1 cellular context compared by ENCODE assay signal in the genomic region with DNA sequence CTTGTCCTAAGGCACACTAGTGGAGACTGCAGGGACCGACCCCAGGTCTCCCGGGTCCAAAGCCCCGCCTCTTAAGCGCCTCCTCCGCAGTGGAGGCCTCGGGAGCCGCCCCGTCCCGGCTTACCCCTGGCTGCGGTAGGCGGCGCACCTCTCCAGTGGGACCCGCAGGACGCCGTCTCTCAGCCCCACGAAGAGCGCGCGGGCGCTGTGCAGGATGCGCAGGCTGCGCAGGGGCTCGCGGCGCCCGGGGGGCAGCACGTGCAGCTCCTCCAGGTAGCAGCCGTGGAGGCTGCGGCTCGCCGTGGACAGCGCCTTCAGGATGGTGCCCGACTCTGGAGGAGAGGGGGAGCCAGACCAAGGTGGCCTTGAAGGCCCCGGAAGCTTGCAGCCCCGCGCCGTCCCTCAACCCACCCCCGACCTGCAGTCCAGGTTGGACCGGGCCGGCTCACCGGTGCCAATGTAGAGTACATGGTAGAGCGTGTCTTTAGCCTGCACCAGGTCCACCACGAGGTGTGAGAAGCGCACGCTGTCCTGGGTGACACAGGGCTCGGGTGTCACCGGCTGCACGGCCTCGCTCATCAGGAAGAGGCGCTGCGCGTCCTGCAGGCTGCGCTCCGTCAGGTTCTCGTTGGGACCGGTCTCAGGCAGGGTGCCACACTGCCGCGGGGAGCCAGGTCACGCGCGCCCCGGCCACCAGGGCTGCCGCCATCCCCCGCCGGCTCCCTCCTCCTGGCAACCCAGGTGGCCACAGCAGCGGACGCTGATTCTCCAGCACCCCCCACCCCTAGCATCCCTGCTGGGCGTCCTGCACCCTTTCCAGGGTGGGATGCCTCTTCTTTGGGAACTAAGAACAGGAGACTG.
TF ChIP-seq lines count a peak whose summit lies in the region.

No MANE protein-coding gene starts in this region.

TF ChIP-seq in WTC11, 78 proteins besides CTCF, POLR2A, EP300 and RAD21 (continued from another document):
- TF ChIP-seq, protein P1, sequence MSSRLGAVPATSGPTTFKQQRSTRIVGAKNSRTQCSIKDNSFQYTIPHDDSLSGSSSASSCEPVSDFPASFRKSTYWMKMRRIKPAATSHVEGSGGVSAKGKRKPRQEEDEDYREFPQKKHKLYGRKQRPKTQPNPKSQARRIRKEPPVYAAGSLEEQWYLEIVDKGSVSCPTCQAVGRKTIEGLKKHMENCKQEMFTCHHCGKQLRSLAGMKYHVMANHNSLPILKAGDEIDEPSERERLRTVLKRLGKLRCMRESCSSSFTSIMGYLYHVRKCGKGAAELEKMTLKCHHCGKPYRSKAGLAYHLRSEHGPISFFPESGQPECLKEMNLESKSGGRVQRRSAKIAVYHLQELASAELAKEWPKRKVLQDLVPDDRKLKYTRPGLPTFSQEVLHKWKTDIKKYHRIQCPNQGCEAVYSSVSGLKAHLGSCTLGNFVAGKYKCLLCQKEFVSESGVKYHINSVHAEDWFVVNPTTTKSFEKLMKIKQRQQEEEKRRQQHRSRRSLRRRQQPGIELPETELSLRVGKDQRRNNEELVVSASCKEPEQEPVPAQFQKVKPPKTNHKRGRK (CRISPR knock-in tag; IDR thresholded peaks at IDR 0.05; ENCODE audit: borderline replicate concordance): no peak
- TF ChIP-seq, protein P2, sequence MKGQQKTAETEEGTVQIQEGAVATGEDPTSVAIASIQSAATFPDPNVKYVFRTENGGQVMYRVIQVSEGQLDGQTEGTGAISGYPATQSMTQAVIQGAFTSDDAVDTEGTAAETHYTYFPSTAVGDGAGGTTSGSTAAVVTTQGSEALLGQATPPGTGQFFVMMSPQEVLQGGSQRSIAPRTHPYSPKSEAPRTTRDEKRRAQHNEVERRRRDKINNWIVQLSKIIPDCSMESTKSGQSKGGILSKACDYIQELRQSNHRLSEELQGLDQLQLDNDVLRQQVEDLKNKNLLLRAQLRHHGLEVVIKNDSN (CRISPR knock-in tag; IDR thresholded peaks at IDR 0.05): no peak
- TF ChIP-seq, protein P3, sequence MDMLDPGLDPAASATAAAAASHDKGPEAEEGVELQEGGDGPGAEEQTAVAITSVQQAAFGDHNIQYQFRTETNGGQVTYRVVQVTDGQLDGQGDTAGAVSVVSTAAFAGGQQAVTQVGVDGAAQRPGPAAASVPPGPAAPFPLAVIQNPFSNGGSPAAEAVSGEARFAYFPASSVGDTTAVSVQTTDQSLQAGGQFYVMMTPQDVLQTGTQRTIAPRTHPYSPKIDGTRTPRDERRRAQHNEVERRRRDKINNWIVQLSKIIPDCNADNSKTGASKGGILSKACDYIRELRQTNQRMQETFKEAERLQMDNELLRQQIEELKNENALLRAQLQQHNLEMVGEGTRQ (CRISPR knock-in tag; IDR thresholded peaks at IDR 0.05): no peak
- TF ChIP-seq FOXK1 (CRISPR knock-in tag; IDR thresholded peaks at IDR 0.05) (no peak), SMAD3 (CRISPR knock-in tag; IDR thresholded peaks at IDR 0.05; ENCODE audit: borderline replicate concordance) (no peak), JAZF1 (CRISPR knock-in tag; IDR thresholded peaks at IDR 0.05) (no peak), ETV6 (CRISPR knock-in tag; IDR thresholded peaks at IDR 0.05) (0 out of 2 replicates have a peak, but pooled peaks have one; percentile 11), TP53 (CRISPR knock-in tag; IDR thresholded peaks at IDR 0.05) (no peak), CREM (CRISPR knock-in tag; IDR thresholded peaks at IDR 0.05) (no peak), ZNF671 (CRISPR knock-in tag; IDR thresholded peaks at IDR 0.05) (no peak), GRHL2 (CRISPR knock-in tag; IDR thresholded peaks at IDR 0.05; ENCODE audit: insufficient replicate concordance, severe bottlenecking) (no peak), MYBL2 (CRISPR knock-in tag; IDR thresholded peaks at IDR 0.05) (0 out of 2 replicates have a peak, but pooled peaks have one; percentile 31), HMGA2 (CRISPR knock-in tag; IDR thresholded peaks at IDR 0.05) (no peak), NFE2L1 (CRISPR knock-in tag; IDR thresholded peaks at IDR 0.05) (no peak), ATF1 (CRISPR knock-in tag; IDR thresholded peaks at IDR 0.05) (no peak), MXD4 (CRISPR knock-in tag; IDR thresholded peaks at IDR 0.05; ENCODE audit: borderline replicate concordance) (no peak), FOXP1 (CRISPR knock-in tag; IDR thresholded peaks at IDR 0.05; ENCODE audit: borderline replicate concordance) (peak; percentile 67; the same call in 1 of the 2 replicates), IRF2 (CRISPR knock-in tag; IDR thresholded peaks at IDR 0.05; ENCODE audit: borderline replicate concordance, low read depth) (no peak), TCF7 (CRISPR knock-in tag; IDR thresholded peaks at IDR 0.05; ENCODE audit: low read depth) (no peak), GTF2I (CRISPR knock-in tag; conservative IDR thresholded peaks at IDR 0.05) (no peak)
- TF ChIP-seq, protein P4, sequence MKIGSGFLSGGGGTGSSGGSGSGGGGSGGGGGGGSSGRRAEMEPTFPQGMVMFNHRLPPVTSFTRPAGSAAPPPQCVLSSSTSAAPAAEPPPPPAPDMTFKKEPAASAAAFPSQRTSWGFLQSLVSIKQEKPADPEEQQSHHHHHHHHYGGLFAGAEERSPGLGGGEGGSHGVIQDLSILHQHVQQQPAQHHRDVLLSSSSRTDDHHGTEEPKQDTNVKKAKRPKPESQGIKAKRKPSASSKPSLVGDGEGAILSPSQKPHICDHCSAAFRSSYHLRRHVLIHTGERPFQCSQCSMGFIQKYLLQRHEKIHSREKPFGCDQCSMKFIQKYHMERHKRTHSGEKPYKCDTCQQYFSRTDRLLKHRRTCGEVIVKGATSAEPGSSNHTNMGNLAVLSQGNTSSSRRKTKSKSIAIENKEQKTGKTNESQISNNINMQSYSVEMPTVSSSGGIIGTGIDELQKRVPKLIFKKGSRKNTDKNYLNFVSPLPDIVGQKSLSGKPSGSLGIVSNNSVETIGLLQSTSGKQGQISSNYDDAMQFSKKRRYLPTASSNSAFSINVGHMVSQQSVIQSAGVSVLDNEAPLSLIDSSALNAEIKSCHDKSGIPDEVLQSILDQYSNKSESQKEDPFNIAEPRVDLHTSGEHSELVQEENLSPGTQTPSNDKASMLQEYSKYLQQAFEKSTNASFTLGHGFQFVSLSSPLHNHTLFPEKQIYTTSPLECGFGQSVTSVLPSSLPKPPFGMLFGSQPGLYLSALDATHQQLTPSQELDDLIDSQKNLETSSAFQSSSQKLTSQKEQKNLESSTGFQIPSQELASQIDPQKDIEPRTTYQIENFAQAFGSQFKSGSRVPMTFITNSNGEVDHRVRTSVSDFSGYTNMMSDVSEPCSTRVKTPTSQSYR (CRISPR knock-in tag; IDR thresholded peaks at IDR 0.05): no peak
- TF ChIP-seq, protein P5, sequence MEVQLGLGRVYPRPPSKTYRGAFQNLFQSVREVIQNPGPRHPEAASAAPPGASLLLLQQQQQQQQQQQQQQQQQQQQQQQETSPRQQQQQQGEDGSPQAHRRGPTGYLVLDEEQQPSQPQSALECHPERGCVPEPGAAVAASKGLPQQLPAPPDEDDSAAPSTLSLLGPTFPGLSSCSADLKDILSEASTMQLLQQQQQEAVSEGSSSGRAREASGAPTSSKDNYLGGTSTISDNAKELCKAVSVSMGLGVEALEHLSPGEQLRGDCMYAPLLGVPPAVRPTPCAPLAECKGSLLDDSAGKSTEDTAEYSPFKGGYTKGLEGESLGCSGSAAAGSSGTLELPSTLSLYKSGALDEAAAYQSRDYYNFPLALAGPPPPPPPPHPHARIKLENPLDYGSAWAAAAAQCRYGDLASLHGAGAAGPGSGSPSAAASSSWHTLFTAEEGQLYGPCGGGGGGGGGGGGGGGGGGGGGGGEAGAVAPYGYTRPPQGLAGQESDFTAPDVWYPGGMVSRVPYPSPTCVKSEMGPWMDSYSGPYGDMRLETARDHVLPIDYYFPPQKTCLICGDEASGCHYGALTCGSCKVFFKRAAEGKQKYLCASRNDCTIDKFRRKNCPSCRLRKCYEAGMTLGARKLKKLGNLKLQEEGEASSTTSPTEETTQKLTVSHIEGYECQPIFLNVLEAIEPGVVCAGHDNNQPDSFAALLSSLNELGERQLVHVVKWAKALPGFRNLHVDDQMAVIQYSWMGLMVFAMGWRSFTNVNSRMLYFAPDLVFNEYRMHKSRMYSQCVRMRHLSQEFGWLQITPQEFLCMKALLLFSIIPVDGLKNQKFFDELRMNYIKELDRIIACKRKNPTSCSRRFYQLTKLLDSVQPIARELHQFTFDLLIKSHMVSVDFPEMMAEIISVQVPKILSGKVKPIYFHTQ (CRISPR knock-in tag; IDR thresholded peaks at IDR 0.05): no peak
- TF ChIP-seq, protein P6, sequence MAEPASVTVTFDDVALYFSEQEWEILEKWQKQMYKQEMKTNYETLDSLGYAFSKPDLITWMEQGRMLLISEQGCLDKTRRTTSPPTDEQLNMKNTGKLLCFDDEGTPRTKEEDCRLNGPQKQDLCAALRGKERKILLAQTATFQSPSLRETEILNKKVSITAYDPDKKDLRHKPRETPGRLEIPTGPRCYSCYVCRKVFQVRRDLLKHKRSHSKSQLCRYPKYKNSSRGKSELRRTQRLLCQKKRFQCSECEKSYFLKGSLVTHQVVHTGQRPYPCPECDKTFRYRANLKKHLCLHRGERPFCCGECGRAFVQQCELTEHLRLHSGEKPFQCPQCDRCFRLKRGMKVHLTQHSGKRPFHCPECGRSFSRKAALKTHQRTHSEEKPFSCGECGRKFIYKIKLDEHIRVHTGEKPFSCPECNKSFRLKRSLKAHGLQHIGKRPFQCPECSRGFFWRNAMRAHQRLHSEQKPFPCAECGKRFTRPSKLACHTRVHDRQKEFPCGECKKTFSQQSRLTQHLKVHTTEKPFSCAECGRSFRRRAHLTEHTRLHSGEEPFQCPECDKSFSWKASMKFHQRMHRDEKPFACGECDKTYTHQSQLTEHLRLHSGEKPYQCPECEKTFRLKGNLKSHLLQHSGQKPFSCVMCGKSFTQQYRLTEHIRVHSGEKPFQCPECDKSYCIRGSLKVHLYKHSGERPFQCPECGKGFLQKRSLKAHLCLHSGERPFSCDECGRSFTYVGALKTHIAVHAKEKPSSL (CRISPR knock-in tag; conservative IDR thresholded peaks at IDR 0.05): no peak
- TF ChIP-seq, protein P7, sequence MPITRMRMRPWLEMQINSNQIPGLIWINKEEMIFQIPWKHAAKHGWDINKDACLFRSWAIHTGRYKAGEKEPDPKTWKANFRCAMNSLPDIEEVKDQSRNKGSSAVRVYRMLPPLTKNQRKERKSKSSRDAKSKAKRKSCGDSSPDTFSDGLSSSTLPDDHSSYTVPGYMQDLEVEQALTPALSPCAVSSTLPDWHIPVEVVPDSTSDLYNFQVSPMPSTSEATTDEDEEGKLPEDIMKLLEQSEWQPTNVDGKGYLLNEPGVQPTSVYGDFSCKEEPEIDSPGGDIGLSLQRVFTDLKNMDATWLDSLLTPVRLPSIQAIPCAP (CRISPR knock-in tag; IDR thresholded peaks at IDR 0.05): no peak
- TF ChIP-seq, protein P8, sequence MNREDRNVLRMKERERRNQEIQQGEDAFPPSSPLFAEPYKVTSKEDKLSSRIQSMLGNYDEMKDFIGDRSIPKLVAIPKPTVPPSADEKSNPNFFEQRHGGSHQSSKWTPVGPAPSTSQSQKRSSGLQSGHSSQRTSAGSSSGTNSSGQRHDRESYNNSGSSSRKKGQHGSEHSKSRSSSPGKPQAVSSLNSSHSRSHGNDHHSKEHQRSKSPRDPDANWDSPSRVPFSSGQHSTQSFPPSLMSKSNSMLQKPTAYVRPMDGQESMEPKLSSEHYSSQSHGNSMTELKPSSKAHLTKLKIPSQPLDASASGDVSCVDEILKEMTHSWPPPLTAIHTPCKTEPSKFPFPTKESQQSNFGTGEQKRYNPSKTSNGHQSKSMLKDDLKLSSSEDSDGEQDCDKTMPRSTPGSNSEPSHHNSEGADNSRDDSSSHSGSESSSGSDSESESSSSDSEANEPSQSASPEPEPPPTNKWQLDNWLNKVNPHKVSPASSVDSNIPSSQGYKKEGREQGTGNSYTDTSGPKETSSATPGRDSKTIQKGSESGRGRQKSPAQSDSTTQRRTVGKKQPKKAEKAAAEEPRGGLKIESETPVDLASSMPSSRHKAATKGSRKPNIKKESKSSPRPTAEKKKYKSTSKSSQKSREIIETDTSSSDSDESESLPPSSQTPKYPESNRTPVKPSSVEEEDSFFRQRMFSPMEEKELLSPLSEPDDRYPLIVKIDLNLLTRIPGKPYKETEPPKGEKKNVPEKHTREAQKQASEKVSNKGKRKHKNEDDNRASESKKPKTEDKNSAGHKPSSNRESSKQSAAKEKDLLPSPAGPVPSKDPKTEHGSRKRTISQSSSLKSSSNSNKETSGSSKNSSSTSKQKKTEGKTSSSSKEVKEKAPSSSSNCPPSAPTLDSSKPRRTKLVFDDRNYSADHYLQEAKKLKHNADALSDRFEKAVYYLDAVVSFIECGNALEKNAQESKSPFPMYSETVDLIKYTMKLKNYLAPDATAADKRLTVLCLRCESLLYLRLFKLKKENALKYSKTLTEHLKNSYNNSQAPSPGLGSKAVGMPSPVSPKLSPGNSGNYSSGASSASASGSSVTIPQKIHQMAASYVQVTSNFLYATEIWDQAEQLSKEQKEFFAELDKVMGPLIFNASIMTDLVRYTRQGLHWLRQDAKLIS (CRISPR knock-in tag; IDR thresholded peaks at IDR 0.05; ENCODE audit: borderline replicate concordance): no peak
- TF ChIP-seq, protein P9, sequence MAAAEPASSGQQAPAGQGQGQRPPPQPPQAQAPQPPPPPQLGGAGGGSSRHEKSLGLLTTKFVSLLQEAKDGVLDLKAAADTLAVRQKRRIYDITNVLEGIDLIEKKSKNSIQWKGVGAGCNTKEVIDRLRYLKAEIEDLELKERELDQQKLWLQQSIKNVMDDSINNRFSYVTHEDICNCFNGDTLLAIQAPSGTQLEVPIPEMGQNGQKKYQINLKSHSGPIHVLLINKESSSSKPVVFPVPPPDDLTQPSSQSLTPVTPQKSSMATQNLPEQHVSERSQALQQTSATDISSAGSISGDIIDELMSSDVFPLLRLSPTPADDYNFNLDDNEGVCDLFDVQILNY (CRISPR knock-in tag; IDR thresholded peaks at IDR 0.05): 0 out of 2 replicates have a peak, but pooled peaks have one; percentile 30
- TF ChIP-seq, protein P10, sequence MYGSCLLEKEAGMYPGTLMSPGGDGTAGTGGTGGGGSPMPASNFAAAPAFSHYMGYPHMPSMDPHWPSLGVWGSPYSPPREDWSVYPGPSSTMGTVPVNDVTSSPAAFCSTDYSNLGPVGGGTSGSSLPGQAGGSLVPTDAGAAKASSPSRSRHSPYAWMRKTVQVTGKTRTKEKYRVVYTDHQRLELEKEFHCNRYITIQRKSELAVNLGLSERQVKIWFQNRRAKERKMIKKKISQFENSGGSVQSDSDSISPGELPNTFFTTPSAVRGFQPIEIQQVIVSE (CRISPR knock-in tag; IDR thresholded peaks at IDR 0.05; ENCODE audit: borderline replicate concordance): no peak
